Comparison of ENCODE assay signal across 11 cellular contexts in the genomic region with DNA sequence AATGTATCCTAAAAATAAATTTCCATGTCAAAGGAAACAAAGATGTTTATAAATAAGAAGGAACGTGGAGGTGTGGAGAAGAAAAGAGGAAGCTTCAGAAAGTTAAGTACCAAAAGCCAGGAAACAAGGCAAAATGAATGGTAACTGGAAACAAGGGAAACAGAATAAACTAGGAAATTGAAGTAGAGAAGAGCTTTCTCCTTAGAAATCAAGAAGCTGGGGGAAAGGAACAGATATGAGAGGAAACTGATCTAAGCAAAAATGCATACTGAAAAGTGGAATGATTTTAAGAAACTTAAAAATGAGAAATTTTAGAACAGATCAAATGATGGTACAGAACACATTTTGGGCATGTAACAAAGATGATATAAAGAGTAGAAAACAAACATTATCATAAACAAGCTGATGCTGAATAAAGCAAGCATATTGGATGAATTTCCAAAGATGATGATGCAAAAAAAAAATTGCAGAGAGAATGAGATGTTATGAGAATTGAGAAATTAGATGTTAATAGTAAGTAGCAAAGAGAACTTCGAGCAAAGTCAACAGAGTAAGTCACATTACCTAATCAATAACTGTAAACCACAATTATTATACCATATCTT. TPM values are rescaled to one million over a fixed set of nuclear protein-coding genes. Genes with fewer than 3 reads are reported as not detected.
A peak's percentile ranks its signal among the peaks of the same experiment; 100 is the strongest.
DNase-seq lines count a peak whose midpoint lies in the region; TF ChIP-seq lines count a peak whose summit lies in the region.
"Had no signal": no experiment of that assay in that cellular context is flagged by ENCODE, and none has a peak within 500 bp of the region (broad histone marks: within the 10 kb centered on the region; RNA-seq: fewer than 3 reads in every experiment).

No MANE protein-coding gene starts in this region.

- H3K4me3 ChIP-seq in A673 (ENCODE audit: low read depth, low read length, poor library complexity, severe bottlenecking) (peak overlapping the region; percentile 92), ascending aorta (peak overlapping the region in 1 of 2 donors; percentile 100)

- H3K9ac ChIP-seq in H9 (ENCODE audit: extremely low read depth, insufficient read length, low read length) = no peak overlapping the region

- H2BK20ac ChIP-seq in H9 (ENCODE audit: low read depth, low read length, poor library complexity, severe bottlenecking) = no peak overlapping the region

- H4K8ac ChIP-seq in H9 (replicated peaks; ENCODE audit: insufficient read length, low read depth, low read length) = no peak overlapping the region

- no peak overlapping the region for H2BK5ac ChIP-seq in H9 (ENCODE audit: insufficient read length, low read length)

- H3K4me3 Mint-ChIP-seq in H9 = no peak overlapping the region
- H3K4me3 Mint-ChIP-seq in Calu3 (ENCODE audit: low read depth, unreplicated experiment) = no peak overlapping the region
- H3K4me3 Mint-ChIP-seq: stimulated activated naive CD8-positive, alpha-beta T cell treated with anti-CD3 and anti-CD28 coated beads, Interleukin-15, Interleukin-2, amounts not matched to agents 100 ng/mL and 50 ng/mL, for 24 hours had no signal

- peaks cover 12% of the 10 kb centered on the region for H3K23me2 ChIP-seq in H9 (ENCODE audit: insufficient read length, low read depth, low read length, poor library complexity, severe bottlenecking)

- H3K27ac ChIP-seq in A673 (ENCODE audit: low read depth, low read length, poor library complexity, severe bottlenecking) (no peak overlapping the region), H9 (ENCODE audit: insufficient read length, low read depth, low read length) (no peak overlapping the region), ascending aorta (peak overlapping the region; percentile 19 to 100)

- H3K27me3 ChIP-seq in A673 (replicated peaks; ENCODE audit: insufficient read depth, low read depth, low read length, poor library complexity) = no peaks in the 10 kb centered on the region
- H3K27me3 ChIP-seq in H9 (ENCODE audit: insufficient read depth, low read length) = no peaks in the 10 kb centered on the region
- no peaks in the 10 kb centered on the region for H3K27me3 ChIP-seq in ascending aorta

- H3K79me2 ChIP-seq in H9 (ENCODE audit: insufficient read depth, low read length) = peaks cover 13% of the 10 kb centered on the region; the same call in 1 of the 2 replicates

- H2AK5ac ChIP-seq in H9 (ENCODE audit: insufficient read length, low read length) = no peak overlapping the region

- H3K9me3 Mint-ChIP-seq in H9 = peaks cover 6 to 8% of the 10 kb centered on the region in 2 experiments; a peak in 2 of 5 replicates
- H3K9me3 Mint-ChIP-seq in Calu3 (ENCODE audit: low read depth, unreplicated experiment) = no peaks in the 10 kb centered on the region
- H3K9me3 Mint-ChIP-seq: stimulated activated naive CD8-positive, alpha-beta T cell treated with anti-CD3 and anti-CD28 coated beads, Interleukin-15, Interleukin-2, amounts not matched to agents 100 ng/mL and 50 ng/mL, for 24 hours had no signal

- no peak overlapping the region for H3K4ac ChIP-seq in H9 (ENCODE audit: low read depth, low read length)

- no peaks in the 10 kb centered on the region for H3K9me3 ChIP-seq in A673 (ENCODE audit: low read depth, low read length, poor library complexity, severe bottlenecking)
- no peaks in the 10 kb centered on the region for H3K9me3 ChIP-seq in H9 (ENCODE audit: control insufficient read depth, low read depth, low read length)
- no peaks in the 10 kb centered on the region for H3K9me3 ChIP-seq in ascending aorta

- no peaks in the 10 kb centered on the region for H4K20me1 ChIP-seq in H9 (ENCODE audit: control insufficient read depth, insufficient read depth, insufficient read length)

- no peak overlapping the region for H2AFZ ChIP-seq in H9 (ENCODE audit: low read length)

- H3K79me1 ChIP-seq in H9 (ENCODE audit: insufficient read depth, low read depth, low read length, poor library complexity, severe bottlenecking) = no peaks in the 10 kb centered on the region

- no peak overlapping the region for H3K27ac Mint-ChIP-seq in H9
- no peak overlapping the region for H3K27ac Mint-ChIP-seq in Calu3 (ENCODE audit: unreplicated experiment)
- H3K27ac Mint-ChIP-seq: stimulated activated naive CD8-positive, alpha-beta T cell treated with anti-CD3 and anti-CD28 coated beads, Interleukin-15, Interleukin-2, amounts not matched to agents 100 ng/mL and 50 ng/mL, for 24 hours had no signal

- intact Hi-C loops in A673 (cut with micrococcal nuclease; ENCODE audit: unreplicated experiment) = loop anchor here (5.0 to 10.0 kb wide), 2 partner anchors 76 to 448 kb away; a partner anchor contains a TSS
- intact Hi-C loops in ascending aorta (cut with DNase I) = loop anchor here (5.0 to 10.0 kb wide), 3 partner anchors 46 to 746 kb away; a partner anchor contains a TSS
- intact Hi-C loops in Calu3 (cut with micrococcal nuclease; ENCODE audit: unreplicated experiment) = loop anchor here (5.0 to 10.0 kb wide), 2 partner anchors 111 to 228 kb away; a partner anchor contains a TSS
- intact Hi-C loops in posterior cingulate gyrus (cut with DNase I) = loop anchor here (10.0 kb wide), 1 partner anchor 248 kb away; a partner anchor contains a TSS

- H3K56ac ChIP-seq in H9 (ENCODE audit: insufficient read length, low read depth, low read length) = no peak overlapping the region

- TF ChIP-seq CTCF in A673 (conservative IDR thresholded peaks at IDR 0.05; ENCODE audit: low read depth, low read length) (no peak), H9 (conservative IDR thresholded peaks at IDR 0.05) (no peak), ascending aorta (IDR thresholded peaks at IDR 0.05) (no peak), Calu3 (IDR thresholded peaks at IDR 0.05; ENCODE audit: unreplicated experiment) (no peak)

- H4K5ac ChIP-seq in H9 (ENCODE audit: insufficient read length, low read depth, low read length) = no peak overlapping the region

- no peak overlapping the region for H3K18ac ChIP-seq in H9 (ENCODE audit: insufficient read length, low read depth, low read length)

- H2BK120ac ChIP-seq in H9 (ENCODE audit: low read depth, low read length, poor library complexity, severe bottlenecking) = no peak overlapping the region

- no peak overlapping the region for H3T11ph ChIP-seq in H9 (ENCODE audit: low read length)

- H3K36me3 ChIP-seq in A673 (ENCODE audit: insufficient read depth, low read length, poor library complexity, severe bottlenecking) = no peaks in the 10 kb centered on the region
- H3K36me3 ChIP-seq in ascending aorta = no peaks in the 10 kb centered on the region

- H2BK12ac ChIP-seq in H9 (ENCODE audit: insufficient read length, low read depth, low read length) = no peak overlapping the region

- no peak overlapping the region for H2BK15ac ChIP-seq in H9 (ENCODE audit: low read depth, low read length)

- no TSS peak for BruUV-seq in A673 (replicated peaks; lab: Mats Ljungman, UMichigan)
- BruUV-seq in Calu3 (replicated peaks; lab: Mats Ljungman, UMichigan) = no TSS peak

- H4K91ac ChIP-seq in H9 (ENCODE audit: insufficient read length, low read depth, low read length) = no peak overlapping the region

- H3K23ac ChIP-seq in H9 (ENCODE audit: insufficient read length, low read depth, low read length) = no peak overlapping the region

- CTCF ChIA-PET in A673 (lab: Charles Lee) (no interaction called here), Calu3 (lab: Charles Lee) (interaction anchor here (0.8 kb wide), 1 partner anchor 112 kb away, joined by 3 read pairs; no protein-coding TSS in a partner anchor)

- H3K27me3 Mint-ChIP-seq in H9 (ENCODE audit: low read depth) (peaks cover 2% of the 10 kb centered on the region; the same call in 1 of the 2 replicates), Calu3 (ENCODE audit: unreplicated experiment) (no peaks in the 10 kb centered on the region)
- H3K27me3 Mint-ChIP-seq: stimulated activated naive CD8-positive, alpha-beta T cell treated with anti-CD3 and anti-CD28 coated beads, Interleukin-15, Interleukin-2, amounts not matched to agents 100 ng/mL and 50 ng/mL, for 24 hours had no signal

- H3K4me1 ChIP-seq in A673 (ENCODE audit: insufficient read depth, low read length, poor library complexity, severe bottlenecking) = peaks cover 6% of the 10 kb centered on the region
- no peaks in the 10 kb centered on the region for H3K4me1 ChIP-seq in H9 (ENCODE audit: insufficient read depth, low read length)
- H3K4me1 ChIP-seq in ascending aorta = peaks cover 6 to 11% of the 10 kb centered on the region in 2 donors

- peaks cover 0 to 6% of the 10 kb centered on the region in 2 experiments; a peak in 1 of 4 replicates for H3K4me1 Mint-ChIP-seq in H9
- H3K4me1 Mint-ChIP-seq in Calu3 (ENCODE audit: low read depth, unreplicated experiment) = no peaks in the 10 kb centered on the region

- no CpG with 5 or more reads among the region's 2 CpGs for WGBS in H9 (ENCODE audit: extremely low coverage, insufficient read length, low lambda C conversion rate)

- H3K36me3 Mint-ChIP-seq in H9 (ENCODE audit: insufficient read depth in 1 of 3, low read depth in 3 of 3) = peaks cover 0 to 6% (median 6%) of the 10 kb centered on the region in 3 experiments; a peak in 5 of 7 replicates
- no peaks in the 10 kb centered on the region for H3K36me3 Mint-ChIP-seq in Calu3 (ENCODE audit: insufficient read depth, unreplicated experiment)

- H3K4me2 ChIP-seq in H9 (ENCODE audit: insufficient read depth, insufficient read length, low read length) = peak overlapping the region; percentile 99

- POLR2A ChIA-PET in A673 (lab: Charles Lee; ENCODE audit: low non-redundant PET) = no interaction called here

- DNase-seq in A673 (ENCODE audit: low spot score) (no peak), H9 (no peak), ascending aorta (ENCODE audit: low spot score in 2 of 2) (no peak), medulla oblongata (ENCODE audit: extremely low spot score) (peak; percentile 25), Calu3 (no peak), posterior cingulate gyrus (no peak)
- no peak for DNase-seq in effector CD8-positive, alpha-beta T cell (lab: John Stamatoyannopoulos, UW)
- DNase-seq in activated CD4-positive, alpha-beta T cell treated with anti-CD3 and anti-CD28 coated beads for 1 hour = no peak
- DNase-seq: glutamatergic neuron, MV-4-11 had no signal

- no peak overlapping the region for H3K14ac ChIP-seq in H9 (ENCODE audit: insufficient read depth, low read length)

RNA-seq across cellular contexts. Expression of a gene that starts 1.9 kb away (rescaled TPM):
- total RNA-seq in A673 (2021) = 31.4 and 31.8 TPM in 2 replicates
- total RNA-seq in H9 (2021) = 29.6 and 32.9 TPM in 2 replicates
- total RNA-seq in ascending aorta = 14.2 TPM
- total RNA-seq in Calu3 (2022) = 31.3 and 33.3 TPM in 2 replicates

Comparison
In these comparisons a context has a peak if more than half of its experiments do, and no peak if none do; other contexts are left out.
1. H3K27ac ChIP-seq: peak in ascending aorta (2 of 2); none in A673 (single experiment) and H9 (single experiment).